ENCODE assay signal across 1 cellular context in the genomic region with DNA sequence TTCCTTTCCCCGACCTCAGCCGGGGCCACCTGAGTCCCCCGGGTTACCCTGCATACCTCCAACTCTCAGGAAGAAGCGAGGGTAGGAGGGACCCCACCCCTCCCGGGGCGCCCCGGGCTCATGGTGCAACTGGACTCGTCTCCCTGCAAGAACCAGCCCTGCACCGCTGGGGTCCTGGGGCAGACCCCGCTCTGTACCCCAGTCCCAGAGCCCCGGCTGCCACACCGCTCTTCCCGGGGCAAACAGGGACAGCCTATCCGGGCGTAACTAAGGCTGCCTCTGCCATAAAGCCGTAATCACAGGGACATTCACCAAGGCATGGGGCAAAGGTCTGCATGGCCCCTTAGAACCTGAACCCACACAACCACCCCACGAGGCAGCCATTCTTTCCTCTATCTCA.
TF ChIP-seq lines count a peak whose summit lies in the region.

No MANE protein-coding gene starts in this region.

TF ChIP-seq in H1, 55 proteins besides CTCF, POLR2A, EP300 and RAD21:
- TF ChIP-seq ASH2L (IDR thresholded peaks at IDR 0.05; ENCODE audit: low read length) (no peak), TAF1 (IDR thresholded peaks at IDR 0.05; ENCODE audit: low read depth, low read length) (no peak), CREB1 (IDR thresholded peaks at IDR 0.05) (no peak), KDM5A (IDR thresholded peaks at IDR 0.05; ENCODE audit: low read length) (no peak), PHF8 (conservative IDR thresholded peaks at IDR 0.05; ENCODE audit: low read depth, low read length) (no peak), POLR2AphosphoS5 (IDR thresholded peaks at IDR 0.05; ENCODE audit: low read depth, low read length) (no peak), SP1 (IDR thresholded peaks at IDR 0.05; ENCODE audit: low read depth, low read length) (no peak)
- TF ChIP-seq, protein P1, sequence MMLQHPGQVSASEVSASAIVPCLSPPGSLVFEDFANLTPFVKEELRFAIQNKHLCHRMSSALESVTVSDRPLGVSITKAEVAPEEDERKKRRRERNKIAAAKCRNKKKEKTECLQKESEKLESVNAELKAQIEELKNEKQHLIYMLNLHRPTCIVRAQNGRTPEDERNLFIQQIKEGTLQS (IDR thresholded peaks at IDR 0.05; ENCODE audit: insufficient read depth, low read depth, low read length), result no peak
